ENCODE assay signal across 10 cellular contexts in genomic region chr20:59149678-59150504, GRCh38. TPM values are rescaled to one million over a fixed set of nuclear protein-coding genes. Genes with fewer than 3 reads are reported as not detected.
A peak's percentile ranks its signal among the peaks of the same experiment; 100 is the strongest.
DNase-seq lines count a peak whose midpoint lies in the region; ATAC-seq and TF ChIP-seq lines count a peak whose summit lies in the region.
"Had no signal": no experiment of that assay in that cellular context is flagged by ENCODE, and none has a peak within 500 bp of the region (broad histone marks: within the 10 kb centered on the region; RNA-seq: fewer than 3 reads in every experiment).

No MANE protein-coding gene starts in this region.

- ATAC-seq in GM21423 (IDR thresholded peaks at IDR 0.05; ENCODE audit: unreplicated experiment) (peak; percentile 72), esophagus mucosa (peak; percentile 30), GM18861 (IDR thresholded peaks at IDR 0.05; ENCODE audit: unreplicated experiment) (no peak), HG02588 (IDR thresholded peaks at IDR 0.05; ENCODE audit: unreplicated experiment) (no peak)

- H3K4me1 ChIP-seq in testis, result peaks cover 49% of the 10 kb centered on the region

- no peak for TF ChIP-seq CTCF in testis (IDR thresholded peaks at IDR 0.05)

- TF ChIP-seq POLR2A in testis (IDR thresholded peaks at IDR 0.05), result no peak

- peak; percentile 73 for DNase-seq in activated CD4-positive, alpha-beta T cell treated with anti-CD3 and anti-CD28 coated beads, Interleukin-2, amount 50 U/mL, for 1 hour
- DNase-seq in stimulated activated CD8-positive, alpha-beta memory T cell treated with anti-CD3 and anti-CD28 coated beads, Interleukin-15, amount 100 ng/mL, for 1 hour (ENCODE audit: low read depth), result peak; percentile 44
- DNase-seq in testis, result no peak
- no peak for DNase-seq in occipital lobe (lab: John Stamatoyannopoulos, UW)

- intact Hi-C loops in testis (cut with DNase I; ENCODE audit: low total_unique reads), result no loop called here

- no peak overlapping the region for H3K27ac ChIP-seq in testis
- H3K27ac ChIP-seq: epithelial cell of prostate, SK-N-MC had no signal

- H3K4me3 ChIP-seq in testis, result no peak overlapping the region
- H3K4me3 ChIP-seq: SK-N-MC had no signal

- 71 to 75% methylated on average over 14 to 18 of the region's 18 CpGs for WGBS in testis, 2 donors

- no peaks in the 10 kb centered on the region for H3K36me3 ChIP-seq in testis (ENCODE audit: low read depth, missing control alignments)

- no peaks in the 10 kb centered on the region for H3K9me3 ChIP-seq in testis

- H3K27me3 ChIP-seq in testis, result no peaks in the 10 kb centered on the region

RNA-seq across cellular contexts. Expression of gene ZNF831, which starts 13.7 kb away (rescaled TPM):
- total RNA-seq in esophagus mucosa (0.28 TPM), testis (1 to 10 TPM; 4.0 to 4.8 TPM), occipital lobe (under 0.01 TPM)
- 0.99 TPM for polyA plus RNA-seq in testis (ENCODE audit: insufficient read depth, low read depth, low replicate concordance)

Comparison
In these comparisons a context has a peak if more than half of its experiments do, and no peak if none do; other contexts are left out.
1. ATAC-seq: peak in GM21423 (single experiment) and esophagus mucosa (single experiment); none in GM18861 (single experiment) and HG02588 (single experiment).
2. DNase-seq: peak in activated CD4-positive, alpha-beta T cell treated with anti-CD3 and anti-CD28 coated beads, Interleukin-2, amount 50 U/mL, for 1 hour (single experiment) and stimulated activated CD8-positive, alpha-beta memory T cell treated with anti-CD3 and anti-CD28 coated beads, Interleukin-15, amount 100 ng/mL, for 1 hour (single experiment); none in testis (single experiment) and occipital lobe (single experiment).